Comparison of ENCODE assay signal across 1 cellular context in genomic region chr1:202076050-202076511, GRCh38.
TF ChIP-seq lines count a peak whose summit lies in the region.

No MANE protein-coding gene starts in this region.

TF ChIP-seq in IMR-90, 13 proteins besides CTCF, POLR2A, EP300 and RAD21:
- no peak for TF ChIP-seq SMC3 (IDR thresholded peaks at IDR 0.05; ENCODE audit: low read depth, low read length)
- TF ChIP-seq MXI1 (IDR thresholded peaks at IDR 0.05; ENCODE audit: borderline replicate concordance, low read depth, low read length), result no peak
TF ChIP-seq in IMR-90: peak in this region for 0.
